3 cellular contexts compared by ENCODE assay signal in the genomic region with DNA sequence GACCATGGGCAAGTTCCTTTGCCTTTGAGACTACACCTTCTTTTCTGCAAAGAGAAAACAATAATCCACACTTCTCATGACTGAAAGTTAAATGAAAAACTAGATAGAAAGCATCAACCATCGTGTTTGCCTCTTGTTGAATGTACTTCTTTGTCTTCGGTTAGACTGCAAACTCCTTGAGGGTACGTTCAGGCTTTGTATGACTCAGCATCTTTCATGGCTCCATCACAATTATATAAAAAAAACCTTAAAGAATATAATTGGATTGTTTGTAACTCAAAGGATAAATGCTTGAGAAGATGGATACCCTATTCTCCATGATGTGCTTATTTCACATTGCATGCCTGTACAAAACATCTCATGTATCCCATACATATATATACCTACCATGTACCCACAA.
TF ChIP-seq lines count a peak whose summit lies in the region.

No MANE protein-coding gene starts in this region.

TF ChIP-seq in HepG2, 621 proteins besides CTCF, POLR2A, EP300 and RAD21:
- TF ChIP-seq NFRKB (IDR thresholded peaks at IDR 0.05), result no peak
- TF ChIP-seq, protein P1, sequence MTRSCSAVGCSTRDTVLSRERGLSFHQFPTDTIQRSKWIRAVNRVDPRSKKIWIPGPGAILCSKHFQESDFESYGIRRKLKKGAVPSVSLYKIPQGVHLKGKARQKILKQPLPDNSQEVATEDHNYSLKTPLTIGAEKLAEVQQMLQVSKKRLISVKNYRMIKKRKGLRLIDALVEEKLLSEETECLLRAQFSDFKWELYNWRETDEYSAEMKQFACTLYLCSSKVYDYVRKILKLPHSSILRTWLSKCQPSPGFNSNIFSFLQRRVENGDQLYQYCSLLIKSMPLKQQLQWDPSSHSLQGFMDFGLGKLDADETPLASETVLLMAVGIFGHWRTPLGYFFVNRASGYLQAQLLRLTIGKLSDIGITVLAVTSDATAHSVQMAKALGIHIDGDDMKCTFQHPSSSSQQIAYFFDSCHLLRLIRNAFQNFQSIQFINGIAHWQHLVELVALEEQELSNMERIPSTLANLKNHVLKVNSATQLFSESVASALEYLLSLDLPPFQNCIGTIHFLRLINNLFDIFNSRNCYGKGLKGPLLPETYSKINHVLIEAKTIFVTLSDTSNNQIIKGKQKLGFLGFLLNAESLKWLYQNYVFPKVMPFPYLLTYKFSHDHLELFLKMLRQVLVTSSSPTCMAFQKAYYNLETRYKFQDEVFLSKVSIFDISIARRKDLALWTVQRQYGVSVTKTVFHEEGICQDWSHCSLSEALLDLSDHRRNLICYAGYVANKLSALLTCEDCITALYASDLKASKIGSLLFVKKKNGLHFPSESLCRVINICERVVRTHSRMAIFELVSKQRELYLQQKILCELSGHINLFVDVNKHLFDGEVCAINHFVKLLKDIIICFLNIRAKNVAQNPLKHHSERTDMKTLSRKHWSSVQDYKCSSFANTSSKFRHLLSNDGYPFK (CRISPR knock-in tag; IDR thresholded peaks at IDR 0.05; ENCODE audit: borderline replicate concordance), result no peak
- TF ChIP-seq HNRNPLL (IDR thresholded peaks at IDR 0.05; ENCODE audit: low read depth, low read length, poor library complexity, severe bottlenecking), result no peak
- peak; percentile 58 for TF ChIP-seq NFE2L2 (IDR thresholded peaks at IDR 0.05; ENCODE audit: low read length)
- TF ChIP-seq, protein P2, sequence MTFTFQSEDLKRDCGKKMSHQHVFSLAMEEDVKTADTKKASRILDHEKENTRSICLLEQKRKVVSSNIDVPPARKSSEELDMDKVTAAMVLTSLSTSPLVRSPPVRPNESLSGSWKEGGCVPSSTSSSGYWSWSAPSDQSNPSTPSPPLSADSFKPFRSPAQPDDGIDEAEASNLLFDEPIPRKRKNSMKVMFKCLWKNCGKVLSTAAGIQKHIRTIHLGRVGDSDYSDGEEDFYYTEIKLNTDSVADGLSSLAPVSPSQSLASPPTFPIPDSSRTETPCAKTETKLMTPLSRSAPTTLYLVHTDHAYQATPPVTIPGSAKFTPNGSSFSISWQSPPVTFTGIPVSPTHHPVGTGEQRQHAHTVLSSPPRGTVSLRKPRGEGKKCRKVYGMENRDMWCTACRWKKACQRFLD (CRISPR knock-in tag; IDR thresholded peaks at IDR 0.05; ENCODE audit: borderline replicate concordance), result no peak
- TF ChIP-seq ZNF652 (CRISPR knock-in tag; IDR thresholded peaks at IDR 0.05; ENCODE audit: borderline replicate concordance, low read depth), result no peak
- TF ChIP-seq KDM3A (CRISPR knock-in tag; IDR thresholded peaks at IDR 0.05; ENCODE audit: low read depth), result no peak
- no peak for TF ChIP-seq ZNF710 (CRISPR knock-in tag; IDR thresholded peaks at IDR 0.05; ENCODE audit: borderline replicate concordance)
- peak; percentile 22 to 30; a peak in 2 of 4 replicates for TF ChIP-seq MAFK (conservative IDR thresholded peaks at IDR 0.05 in 1 of 2, IDR thresholded peaks at IDR 0.05 in 1 of 2; ENCODE audit: low read length in 2 of 2)
- TF ChIP-seq NFE2L1 (CRISPR knock-in tag; IDR thresholded peaks at IDR 0.05; ENCODE audit: borderline replicate concordance), result no peak

TF ChIP-seq in A549, 52 proteins besides CTCF, POLR2A, EP300 and RAD21:
- TF ChIP-seq MAFK (IDR thresholded peaks at IDR 0.05; ENCODE audit: partially characterized antibody) (peak; percentile 50), CBX2 (IDR thresholded peaks at IDR 0.05; ENCODE audit: borderline replicate concordance, low read depth) (no peak), NFE2L2 (conservative IDR thresholded peaks at IDR 0.05; ENCODE audit: low read length) (peak; percentile 32; the same call in 1 of the 2 replicates)

TF ChIP-seq in IMR-90, 13 proteins besides CTCF, POLR2A, EP300 and RAD21:
- TF ChIP-seq CEBPB (IDR thresholded peaks at IDR 0.05; ENCODE audit: low read depth, low read length), result no peak
- TF ChIP-seq NFE2L2 (IDR thresholded peaks at IDR 0.05; ENCODE audit: low read depth, low read length), result peak; percentile 61
- no peak for TF ChIP-seq RCOR1 (IDR thresholded peaks at IDR 0.05; ENCODE audit: insufficient replicate concordance, low read length)
- TF ChIP-seq MAZ (IDR thresholded peaks at IDR 0.05; ENCODE audit: borderline replicate concordance, low read depth, low read length), result no peak
- TF ChIP-seq FOS (IDR thresholded peaks at IDR 0.05; ENCODE audit: low read depth, low read length), result no peak
